In the genomic region with DNA sequence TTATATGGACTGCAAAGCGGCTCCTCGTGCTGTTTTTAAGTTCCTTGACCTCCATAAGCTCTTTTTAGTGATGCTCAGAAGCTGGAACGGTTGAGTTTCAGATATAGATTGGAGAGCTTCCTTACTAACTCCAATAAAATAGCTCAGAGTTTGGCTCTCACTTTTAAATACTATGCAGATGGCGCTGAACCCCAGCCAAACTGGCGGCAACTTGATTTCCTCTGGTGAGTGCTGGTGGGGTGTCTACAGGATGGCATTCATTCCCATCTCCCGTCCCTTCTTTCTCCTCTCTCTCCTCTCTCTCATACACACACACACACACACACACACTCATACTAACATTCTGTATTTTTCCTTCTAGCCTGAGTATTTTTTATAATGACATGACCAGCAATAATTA, we compare ENCODE assay signal across 14 cellular contexts.
"Had no signal": no experiment of that assay in that cellular context is flagged by ENCODE, and none has a peak within 500 bp of the region (broad histone marks: within the 10 kb centered on the region; RNA-seq: fewer than 3 reads in every experiment).

No MANE protein-coding gene starts in this region.

- H3K27ac ChIP-seq: heart left ventricle, left lung, right atrium auricular region, upper lobe of left lung had no signal

- H3K36me3 ChIP-seq: heart left ventricle, left lung, right atrium auricular region, upper lobe of left lung had no signal

- H3K9me3 ChIP-seq: heart left ventricle, left lung, right atrium auricular region, upper lobe of left lung had no signal

- H3K4me3 ChIP-seq: heart left ventricle, left lung, right atrium auricular region, upper lobe of left lung had no signal

- H3K27me3 ChIP-seq: heart left ventricle, left lung, right atrium auricular region, upper lobe of left lung had no signal

- H3K4me1 ChIP-seq: heart left ventricle, left lung, right atrium auricular region had no signal

- DNase-seq: activated CD4-positive, alpha-beta T cell treated with anti-CD3 and anti-CD28 coated beads, Interleukin-2, amount 50 U/mL, for 4 hours; activated naive CD4-positive, alpha-beta T cell treated with anti-CD3 and anti-CD28 coated beads, Interleukin-2, amount 50 U/mL, for 16 hours; activated T-cell treated with anti-CD3 and anti-CD28 coated beads, Interleukin-2, amount 50 U/mL, for 1 hour; central memory CD4-positive, alpha-beta T cell; endodermal cell; erythroblast; heart left ventricle; islet precursor cell; left lung; T-helper 2 cell; upper lobe of left lung had no signal

- ATAC-seq: activated CD4-positive, CD25-positive, alpha-beta regulatory T cell treated with anti-CD3 and anti-CD28 coated beads, Interleukin-2, amount 50 U/mL, for 24 hours; heart left ventricle; left lung; stimulated activated memory B cell treated with anti-CD40 and anti-IgM and Interleukin-4, amounts not matched to agents 10 μg/mL and 1 μg/mL and 100 μg/mL, for 72 hours had no signal
